In genomic region chr4:122826596-122827257, GRCh38 we compare ENCODE assay signal across 9 cellular contexts. TPM values are rescaled to one million over a fixed set of nuclear protein-coding genes. Genes with fewer than 3 reads are reported as not detected.
A peak's percentile ranks its signal among the peaks of the same experiment; 100 is the strongest.
DNase-seq lines count a peak whose midpoint lies in the region; ATAC-seq and FAIRE-seq lines count a peak whose summit lies in the region.
"Had no signal": no experiment of that assay in that cellular context is flagged by ENCODE, and none has a peak within 500 bp of the region (broad histone marks: within the 10 kb centered on the region; RNA-seq: fewer than 3 reads in every experiment).

FGF2 (plus strand) TSS chr4:122826831; CDS start chr4:122827175, 344 bp downstream.

- H3K9me3 Mint-ChIP-seq in naive B cell, result peaks cover 3 to 25% (median 9%) of the 10 kb centered on the region in 7 donors

- FAIRE-seq in urothelium cell line (lab: Jason Lieb, UNC), result no peak
- FAIRE-seq: colon had no signal

- H3K4me3 ChIP-seq in GM08714 (ENCODE audit: low read length), result peak within 1 kb of the TSS; percentile 73

- H3K27me3 Mint-ChIP-seq in naive B cell, result peaks cover 59 to 81% (median 71%) of the 10 kb centered on the region in 3 donors

- ATAC-seq in GM21528 (IDR thresholded peaks at IDR 0.05; ENCODE audit: low FRiP score, unreplicated experiment) (peak; percentile 19), naive B cell (ENCODE audit: low read depth in 2 of 2) (peak in 1 of 2 donors; percentile 10)

- DNase-seq in HuH-7 (ENCODE audit: low spot score) (peak; percentile 34), fibroblast of peridontal ligament (ENCODE audit: extremely low read depth) (peak; percentile 74), naive B cell (no peak), urothelium cell line (ENCODE audit: low spot score) (peak; percentile 46), SHP77 treated with DMSO at 0.1 percent for 48 hours (lab: John Stamatoyannopoulos, UW) (no peak)
- DNase-seq in activated T-cell treated with anti-CD3 and anti-CD28 coated beads, Interleukin-2, amount 50 U/mL, for 48 hours, result peak; percentile 35 to 53

- peak within 1 kb of the TSS; percentile 76 to 92 (median 90) for H3K4me3 Mint-ChIP-seq in naive B cell

- H3K4me1 Mint-ChIP-seq in naive B cell, result peaks cover 12 to 16% (median 15%) of the 10 kb centered on the region in 3 donors

- peak within 1 kb of the TSS in 3 of 6 donors; percentile 12 to 76 (median 60) for H3K27ac Mint-ChIP-seq in naive B cell

- H3K36me3 Mint-ChIP-seq in naive B cell, result peaks cover 5 to 8% of the 10 kb centered on the region in 2 donors

RNA-seq across cellular contexts. Expression of gene FGF2, which starts in this region (rescaled TPM):
- polyA plus RNA-seq in naive B cell (ENCODE audit: low read depth in 6 of 6), result under 1 TPM in 3 of 6 donors, not detected in 3; 0.06 to 0.17 (median 0.08) TPM

Comparison
In these comparisons a context has a peak if more than half of its experiments do, and no peak if none do; other contexts are left out.
1. DNase-seq: peak in HuH-7 (single experiment), activated T-cell treated with anti-CD3 and anti-CD28 coated beads, Interleukin-2, amount 50 U/mL, for 48 hours (2 of 2), fibroblast of peridontal ligament (single experiment) and urothelium cell line (single experiment); none in naive B cell (single experiment) and SHP77 treated with DMSO at 0.1 percent for 48 hours (single experiment).